In genomic region chr4:126614456-126614855, GRCh38 we compare ENCODE assay signal across 28 cellular contexts.
"Had no signal": no experiment of that assay in that cellular context is flagged by ENCODE, and none has a peak within 500 bp of the region (broad histone marks: within the 10 kb centered on the region; RNA-seq: fewer than 3 reads in every experiment).

No MANE protein-coding gene starts in this region.

- H3K4me1 ChIP-seq: colonic mucosa, foreskin keratinocyte, gastroesophageal sphincter, lower lobe of right lung, prostate gland, right atrium auricular region, sigmoid colon, stomach, thyroid gland, vagina had no signal

- DNase-seq: colonic mucosa; effector CD8-positive, alpha-beta T cell; endodermal cell; foreskin keratinocyte; hypothalamus; immature natural killer cell; islet precursor cell; kidney glomerular epithelial cell; left ventricle myocardium superior; lower lobe of right lung; naive B cell; sigmoid colon; stimulated activated CD4-positive, alpha-beta T cell treated with anti-CD3 and anti-CD28 coated beads, Interleukin-2, amount 100 ng/mL, for 24 hours; stimulated activated CD4-positive, alpha-beta T cell treated with anti-CD3 and anti-CD28 coated beads, Interleukin-4, amount 100 ng/mL, for 24 hours; stimulated activated naive CD4-positive, alpha-beta T cell treated with Interleukin-2 at 50 U/mL for 16 hours; stomach; thyroid gland; trophoblast cell had no signal

- H3K27ac ChIP-seq: colonic mucosa, epithelial cell of prostate, foreskin keratinocyte, gastroesophageal sphincter, lower lobe of right lung, prostate gland, right atrium auricular region, sigmoid colon, stomach, thyroid gland, vagina had no signal

- H3K27ac Mint-ChIP-seq: dendritic cell treated with granulocyte-macrophage colony-stimulating factor and Interleukin-4, amounts not matched to agents 40 ng/mL and 50 ng/mL, for 4 days; endodermal cell; immature natural killer cell; naive B cell; natural killer cell treated with Interleukin-12 subunit alpha and Interleukin-12 subunit beta and Interleukin-15 and Interleukin-18, amount 100 ng/mL, for 72 hours; stimulated activated effector memory CD8-positive, alpha-beta T cell treated with anti-CD3 and anti-CD28 coated beads, Interleukin-12 subunit alpha, Interleukin-12 subunit beta, amount 100 ng/mL, for 72 hours had no signal

- H3K4me3 Mint-ChIP-seq: dendritic cell treated with granulocyte-macrophage colony-stimulating factor and Interleukin-4, amounts not matched to agents 40 ng/mL and 50 ng/mL, for 4 days; endodermal cell; immature natural killer cell; natural killer cell treated with Interleukin-12 subunit alpha and Interleukin-12 subunit beta and Interleukin-15 and Interleukin-18, amount 100 ng/mL, for 72 hours; neural crest cell; stimulated activated effector memory CD8-positive, alpha-beta T cell treated with anti-CD3 and anti-CD28 coated beads, Interleukin-12 subunit alpha, Interleukin-12 subunit beta, amount 100 ng/mL, for 72 hours had no signal

- H3K27me3 ChIP-seq: colonic mucosa, foreskin keratinocyte, gastroesophageal sphincter, right atrium auricular region, sigmoid colon, stomach, thyroid gland, vagina had no signal

- H3K9me3 ChIP-seq: colonic mucosa, gastroesophageal sphincter, lower lobe of right lung, prostate gland, right atrium auricular region, sigmoid colon, stomach, thyroid gland, vagina had no signal

- H3K27me3 Mint-ChIP-seq: dendritic cell treated with granulocyte-macrophage colony-stimulating factor and Interleukin-4, amounts not matched to agents 40 ng/mL and 50 ng/mL, for 4 days; naive B cell; natural killer cell treated with Interleukin-12 subunit alpha and Interleukin-12 subunit beta and Interleukin-15 and Interleukin-18, amount 100 ng/mL, for 72 hours had no signal

- ATAC-seq: esophagus mucosa; foreskin keratinocyte; gastroesophageal sphincter; left ventricle myocardium superior; lower lobe of right lung; natural killer cell treated with Interleukin-12 subunit alpha and Interleukin-12 subunit beta and Interleukin-15 and Interleukin-18, amount 100 ng/mL, for 72 hours; stimulated activated effector memory CD8-positive, alpha-beta T cell treated with anti-CD3 and anti-CD28 coated beads, Interleukin-12 subunit alpha, Interleukin-12 subunit beta, amount 100 ng/mL, for 72 hours had no signal

- H3K4me3 ChIP-seq: colonic mucosa, gastroesophageal sphincter, lower lobe of right lung, prostate gland, right atrium auricular region, sigmoid colon, stomach, thyroid gland, vagina had no signal

- H3K36me3 Mint-ChIP-seq: immature natural killer cell; naive B cell; stimulated activated effector memory CD8-positive, alpha-beta T cell treated with anti-CD3 and anti-CD28 coated beads, Interleukin-12 subunit alpha, Interleukin-12 subunit beta, amount 100 ng/mL, for 72 hours had no signal

- H3K4me1 Mint-ChIP-seq: immature natural killer cell; naive B cell; neural crest cell; stimulated activated effector memory CD8-positive, alpha-beta T cell treated with anti-CD3 and anti-CD28 coated beads, Interleukin-12 subunit alpha, Interleukin-12 subunit beta, amount 100 ng/mL, for 72 hours had no signal

- H3K36me3 ChIP-seq: colonic mucosa, gastroesophageal sphincter, lower lobe of right lung, prostate gland, right atrium auricular region, sigmoid colon, stomach, thyroid gland, vagina had no signal
